ENCODE assay signal across 33 cellular contexts in genomic region chr5:28780083-28780692, GRCh38.
"Had no signal": no experiment of that assay in that cellular context is flagged by ENCODE, and none has a peak within 500 bp of the region (broad histone marks: within the 10 kb centered on the region; RNA-seq: fewer than 3 reads in every experiment).

No MANE protein-coding gene starts in this region.

- H3K27ac ChIP-seq: adrenal gland, body of pancreas, brain microvascular endothelial cell, breast epithelium, VCaP had no signal

- H3K36me3 Mint-ChIP-seq: activated CD8-positive, alpha-beta memory T cell treated with anti-CD3 and anti-CD28 coated beads, Interleukin-2, amount 10 ng/mL, durations not matched to agents 7 days and 5 days; activated naive CD4-positive, alpha-beta T cell treated with anti-CD3 and anti-CD28 coated beads, Interleukin-2, amount 50 U/mL, for 72 hours; activated naive CD8-positive, alpha-beta T cell treated with anti-CD3 and anti-CD28 coated beads for 36 hours had no signal

- H3K4me3 ChIP-seq: adrenal gland, body of pancreas, breast epithelium had no signal

- H3K27me3 Mint-ChIP-seq: activated CD4-positive, alpha-beta memory T cell treated with anti-CD3 and anti-CD28 coated beads, Interleukin-2, amount 10 ng/mL, durations not matched to agents 7 days and 5 days; activated CD4-positive, alpha-beta T cell treated with anti-CD3 and anti-CD28 coated beads for 36 hours; activated CD4-positive, alpha-beta T cell treated with anti-CD3 and anti-CD28 coated beads, Interleukin-2, amount 10 ng/mL, durations not matched to agents 7 days and 5 days; activated CD8-positive, alpha-beta memory T cell treated with anti-CD3 and anti-CD28 coated beads, Interleukin-2, amount 10 ng/mL, durations not matched to agents 7 days and 5 days; activated naive CD8-positive, alpha-beta T cell treated with anti-CD3 and anti-CD28 coated beads for 36 hours; activated T-cell treated with anti-CD3 and anti-CD28 coated beads, Interleukin-2, amount 50 U/mL, for 24 hours had no signal

- H3K4me1 ChIP-seq: adrenal gland, body of pancreas, breast epithelium had no signal

- H3K4me3 Mint-ChIP-seq: activated CD4-positive, alpha-beta memory T cell treated with anti-CD3 and anti-CD28 coated beads, Interleukin-2, amount 10 ng/mL, durations not matched to agents 7 days and 5 days; activated CD4-positive, alpha-beta T cell treated with anti-CD3 and anti-CD28 coated beads for 36 hours; activated CD4-positive, alpha-beta T cell treated with anti-CD3 and anti-CD28 coated beads, Interleukin-2, amount 10 ng/mL, durations not matched to agents 7 days and 5 days; activated CD8-positive, alpha-beta memory T cell treated with anti-CD3 and anti-CD28 coated beads, Interleukin-2, amount 10 ng/mL, durations not matched to agents 7 days and 5 days; activated CD8-positive, alpha-beta T cell treated with anti-CD3 and anti-CD28 coated beads, Interleukin-2, amount 10 ng/mL, durations not matched to agents 7 days and 5 days; activated naive CD4-positive, alpha-beta T cell treated with anti-CD3 and anti-CD28 coated beads for 36 hours; activated naive CD8-positive, alpha-beta T cell treated with anti-CD3 and anti-CD28 coated beads for 36 hours; activated T-cell treated with anti-CD3 and anti-CD28 coated beads, Interleukin-2, amount 50 U/mL, for 24 hours; T-helper 1 cell treated with Interleukin-12 subunit alpha and Interleukin-12 subunit beta and Interleukin-4 antibody, amounts not matched to agents 30 μg/mL and 1 μg/mL, for 36 hours; T-helper 2 cell treated with Interferon-gamma antibody and Interleukin-4, amounts not matched to agents 5 μg/mL and 100 μg/mL, for 36 hours had no signal

- H3K27ac Mint-ChIP-seq: activated CD4-positive, alpha-beta memory T cell treated with anti-CD3 and anti-CD28 coated beads, Interleukin-2, amount 10 ng/mL, durations not matched to agents 7 days and 5 days; activated CD4-positive, alpha-beta T cell treated with anti-CD3 and anti-CD28 coated beads for 36 hours; activated CD4-positive, alpha-beta T cell treated with anti-CD3 and anti-CD28 coated beads, Interleukin-2, amount 10 ng/mL, durations not matched to agents 7 days and 5 days; activated CD8-positive, alpha-beta memory T cell treated with anti-CD3 and anti-CD28 coated beads, Interleukin-2, amount 10 ng/mL, durations not matched to agents 7 days and 5 days; activated CD8-positive, alpha-beta T cell treated with anti-CD3 and anti-CD28 coated beads, Interleukin-2, amount 10 ng/mL, durations not matched to agents 7 days and 5 days; activated naive CD4-positive, alpha-beta T cell treated with anti-CD3 and anti-CD28 coated beads for 36 hours; activated naive CD4-positive, alpha-beta T cell treated with anti-CD3 and anti-CD28 coated beads, Interleukin-2, amount 50 U/mL, for 72 hours; activated naive CD8-positive, alpha-beta T cell treated with anti-CD3 and anti-CD28 coated beads for 36 hours; activated T-cell treated with anti-CD3 and anti-CD28 coated beads, Interleukin-2, amount 50 U/mL, for 24 hours; T-helper 1 cell treated with Interleukin-12 subunit alpha and Interleukin-12 subunit beta and Interleukin-4 antibody, amounts not matched to agents 30 μg/mL and 1 μg/mL, for 36 hours; T-helper 2 cell treated with Interferon-gamma antibody and Interleukin-4, amounts not matched to agents 5 μg/mL and 100 μg/mL, for 36 hours had no signal

- ATAC-seq: activated CD4-positive, alpha-beta T cell treated with anti-CD3 and anti-CD28 coated beads for 36 hours; activated CD4-positive, CD25-positive, alpha-beta regulatory T cell treated with anti-CD3 and anti-CD28 coated beads, Interleukin-2, amount 50 U/mL, for 24 hours; activated CD8-positive, alpha-beta memory T cell treated with anti-CD3 and anti-CD28 coated beads, Interleukin-2, amount 10 ng/mL, durations not matched to agents 7 days and 5 days; activated CD8-positive, alpha-beta T cell treated with anti-CD3 and anti-CD28 coated beads, Interleukin-2, amount 10 ng/mL, durations not matched to agents 7 days and 5 days; activated naive CD4-positive, alpha-beta T cell treated with anti-CD3 and anti-CD28 coated beads, Interleukin-2, amount 50 U/mL, for 72 hours; body of pancreas had no signal

- H3K9me3 Mint-ChIP-seq: activated CD4-positive, alpha-beta T cell treated with anti-CD3 and anti-CD28 coated beads, Interleukin-2, amount 10 ng/mL, durations not matched to agents 7 days and 5 days had no signal

- H3K27me3 ChIP-seq: adrenal gland, body of pancreas, brain microvascular endothelial cell, breast epithelium had no signal

- H3K4me1 Mint-ChIP-seq: activated CD4-positive, alpha-beta memory T cell treated with anti-CD3 and anti-CD28 coated beads, Interleukin-2, amount 10 ng/mL, durations not matched to agents 7 days and 5 days; activated CD4-positive, alpha-beta T cell treated with anti-CD3 and anti-CD28 coated beads for 36 hours; activated CD4-positive, alpha-beta T cell treated with anti-CD3 and anti-CD28 coated beads, Interleukin-2, amount 10 ng/mL, durations not matched to agents 7 days and 5 days; activated CD8-positive, alpha-beta memory T cell treated with anti-CD3 and anti-CD28 coated beads, Interleukin-2, amount 10 ng/mL, durations not matched to agents 7 days and 5 days; activated naive CD8-positive, alpha-beta T cell treated with anti-CD3 and anti-CD28 coated beads for 36 hours had no signal

- DNase-seq: activated CD4-positive, alpha-beta memory T cell treated with anti-CD3 and anti-CD28 coated beads, Interleukin-2, amount 10 ng/mL, durations not matched to agents 7 days and 5 days; activated CD4-positive, alpha-beta T cell treated with anti-CD3 and anti-CD28 coated beads for 1 hour; activated CD4-positive, alpha-beta T cell treated with anti-CD3 and anti-CD28 coated beads for 36 hours; activated CD4-positive, alpha-beta T cell treated with anti-CD3 and anti-CD28 coated beads for 48 hours; activated CD4-positive, alpha-beta T cell treated with anti-CD3 and anti-CD28 coated beads, Interleukin-2, amount 10 ng/mL, durations not matched to agents 7 days and 5 days; activated CD4-positive, alpha-beta T cell treated with anti-CD3 and anti-CD28 coated beads, Interleukin-2, amount 50 U/mL, for 48 hours; activated CD4-positive, CD25-positive, alpha-beta regulatory T cell; activated CD8-positive, alpha-beta memory T cell treated with anti-CD3 and anti-CD28 coated beads for 24 hours; activated CD8-positive, alpha-beta memory T cell treated with anti-CD3 and anti-CD28 coated beads, Interleukin-2, amount 10 ng/mL, durations not matched to agents 7 days and 5 days; activated CD8-positive, alpha-beta memory T cell treated with anti-CD3 and anti-CD28 coated beads, Interleukin-2, amount 50 U/mL, for 48 hours; activated CD8-positive, alpha-beta T cell treated with anti-CD3 and anti-CD28 coated beads, Interleukin-2, amount 10 ng/mL, durations not matched to agents 7 days and 5 days; activated effector memory CD4-positive, alpha-beta T cell treated with anti-CD3 and anti-CD28 coated beads, Interleukin-2, amount 50 U/mL, for 16 hours; activated gamma-delta T cell treated with Interleukin-2 at 50 U/mL for 16 hours; activated naive CD4-positive, alpha-beta T cell; activated naive CD4-positive, alpha-beta T cell treated with anti-CD3 and anti-CD28 coated beads for 36 hours; activated naive CD4-positive, alpha-beta T cell treated with anti-CD3 and anti-CD28 coated beads, Interleukin-2, amount 50 U/mL, for 16 hours; activated naive CD8-positive, alpha-beta T cell treated with anti-CD3 and anti-CD28 coated beads for 36 hours; activated T-cell treated with anti-CD3 and anti-CD28 coated beads, Interleukin-2, amount 50 U/mL, for 24 hours; activated T-cell treated with anti-CD3 and anti-CD28 coated beads, Interleukin-2, amount 50 U/mL, for 48 hours; adrenal gland; amniotic stem cell; aorta; body of pancreas; brain microvascular endothelial cell; central memory CD4-positive, alpha-beta T cell; T-helper 2 cell; T-helper 9 cell had no signal

- H3K36me3 ChIP-seq: adrenal gland, brain microvascular endothelial cell, breast epithelium had no signal

- H3K9me3 ChIP-seq: adrenal gland, body of pancreas, breast epithelium had no signal
